In genomic region chr11:14583252-14584105, GRCh38 we compare ENCODE assay signal across 1 cellular context.
TF ChIP-seq lines count a peak whose summit lies in the region.

No MANE protein-coding gene starts in this region.

TF ChIP-seq in HepG2, 621 proteins besides CTCF, POLR2A, EP300 and RAD21 (continued from another document):
- TF ChIP-seq, protein P1, sequence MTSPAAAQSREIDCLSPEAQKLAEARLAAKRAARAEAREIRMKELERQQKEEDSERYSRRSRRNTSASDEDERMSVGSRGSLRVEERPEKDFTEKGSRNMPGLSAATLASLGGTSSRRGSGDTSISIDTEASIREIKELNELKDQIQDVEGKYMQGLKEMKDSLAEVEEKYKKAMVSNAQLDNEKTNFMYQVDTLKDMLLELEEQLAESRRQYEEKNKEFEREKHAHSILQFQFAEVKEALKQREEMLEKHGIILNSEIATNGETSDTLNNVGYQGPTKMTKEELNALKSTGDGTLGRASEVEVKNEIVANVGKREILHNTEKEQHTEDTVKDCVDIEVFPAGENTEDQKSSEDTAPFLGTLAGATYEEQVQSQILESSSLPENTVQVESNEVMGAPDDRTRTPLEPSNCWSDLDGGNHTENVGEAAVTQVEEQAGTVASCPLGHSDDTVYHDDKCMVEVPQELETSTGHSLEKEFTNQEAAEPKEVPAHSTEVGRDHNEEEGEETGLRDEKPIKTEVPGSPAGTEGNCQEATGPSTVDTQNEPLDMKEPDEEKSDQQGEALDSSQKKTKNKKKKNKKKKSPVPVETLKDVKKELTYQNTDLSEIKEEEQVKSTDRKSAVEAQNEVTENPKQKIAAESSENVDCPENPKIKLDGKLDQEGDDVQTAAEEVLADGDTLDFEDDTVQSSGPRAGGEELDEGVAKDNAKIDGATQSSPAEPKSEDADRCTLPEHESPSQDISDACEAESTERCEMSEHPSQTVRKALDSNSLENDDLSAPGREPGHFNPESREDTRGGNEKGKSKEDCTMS (CRISPR knock-in tag; conservative IDR thresholded peaks at IDR 0.05): no peak
- TF ChIP-seq IRF2 (CRISPR knock-in tag; IDR thresholded peaks at IDR 0.05) (peak; percentile 34; the same call in 1 of the 2 replicates), ZNF512B (CRISPR knock-in tag; IDR thresholded peaks at IDR 0.05; ENCODE audit: borderline replicate concordance) (0 out of 2 replicates have a peak, but pooled peaks have one; percentile 30), ZNF251 (CRISPR knock-in tag; IDR thresholded peaks at IDR 0.05) (no peak), SRF (IDR thresholded peaks at IDR 0.05; ENCODE audit: low read depth, low read length) (0 out of 2 replicates have a peak, but pooled peaks have one; percentile 2), ZSCAN9 (CRISPR knock-in tag; IDR thresholded peaks at IDR 0.05; ENCODE audit: borderline replicate concordance) (peak; percentile 37; the same call in 1 of the 2 replicates), HOXD1 (CRISPR knock-in tag; IDR thresholded peaks at IDR 0.05) (no peak), PAXIP1 (CRISPR knock-in tag; conservative IDR thresholded peaks at IDR 0.05) (peak; percentile 85), ZNF841 (CRISPR knock-in tag; IDR thresholded peaks at IDR 0.05; ENCODE audit: borderline replicate concordance) (0 out of 2 replicates have a peak, but pooled peaks have one; percentile 35), MNT (IDR thresholded peaks at IDR 0.05) (no peak), ZNF256 (CRISPR knock-in tag; conservative IDR thresholded peaks at IDR 0.05) (no peak), TARDBP (CRISPR knock-in tag; IDR thresholded peaks at IDR 0.05) (peak; percentile 72), ZHX2 (IDR thresholded peaks at IDR 0.05; ENCODE audit: low read depth) (no peak), ZHX2 (CRISPR knock-in tag; IDR thresholded peaks at IDR 0.05; ENCODE audit: borderline replicate concordance) (no peak; the same call in 1 of the 2 replicates), CHD2 (IDR thresholded peaks at IDR 0.05; ENCODE audit: low read depth, low read length) (no peak), EEA1 (CRISPR knock-in tag; IDR thresholded peaks at IDR 0.05; ENCODE audit: borderline replicate concordance) (no peak), ZMYM2 (CRISPR knock-in tag; IDR thresholded peaks at IDR 0.05) (0 out of 2 replicates have a peak, but pooled peaks have one; percentile 47)
- TF ChIP-seq, protein P2, sequence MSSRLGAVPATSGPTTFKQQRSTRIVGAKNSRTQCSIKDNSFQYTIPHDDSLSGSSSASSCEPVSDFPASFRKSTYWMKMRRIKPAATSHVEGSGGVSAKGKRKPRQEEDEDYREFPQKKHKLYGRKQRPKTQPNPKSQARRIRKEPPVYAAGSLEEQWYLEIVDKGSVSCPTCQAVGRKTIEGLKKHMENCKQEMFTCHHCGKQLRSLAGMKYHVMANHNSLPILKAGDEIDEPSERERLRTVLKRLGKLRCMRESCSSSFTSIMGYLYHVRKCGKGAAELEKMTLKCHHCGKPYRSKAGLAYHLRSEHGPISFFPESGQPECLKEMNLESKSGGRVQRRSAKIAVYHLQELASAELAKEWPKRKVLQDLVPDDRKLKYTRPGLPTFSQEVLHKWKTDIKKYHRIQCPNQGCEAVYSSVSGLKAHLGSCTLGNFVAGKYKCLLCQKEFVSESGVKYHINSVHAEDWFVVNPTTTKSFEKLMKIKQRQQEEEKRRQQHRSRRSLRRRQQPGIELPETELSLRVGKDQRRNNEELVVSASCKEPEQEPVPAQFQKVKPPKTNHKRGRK (CRISPR knock-in tag; IDR thresholded peaks at IDR 0.05): peak; percentile 91
